In the genomic region with DNA sequence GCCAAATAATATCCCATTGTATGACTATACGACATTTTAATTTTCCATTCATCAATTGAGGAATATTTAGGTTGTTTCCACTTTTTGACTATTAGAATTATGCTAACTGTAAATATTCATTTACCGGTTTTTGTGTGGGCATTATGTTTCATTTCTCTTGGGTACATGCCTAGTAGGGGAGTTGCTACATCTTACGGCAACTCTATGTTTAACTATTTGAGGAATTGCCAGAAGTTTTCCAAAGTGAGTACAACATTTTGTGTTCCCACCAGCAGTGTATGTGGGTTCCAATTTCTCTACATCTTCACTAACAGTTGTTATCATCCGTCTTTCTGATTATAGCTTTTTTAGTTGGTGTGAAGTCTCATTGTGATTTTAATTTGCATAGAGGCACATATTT, we compare ENCODE assay signal across 10 cellular contexts. TPM values are rescaled to one million over a fixed set of nuclear protein-coding genes. Genes with fewer than 3 reads are reported as not detected.
DNase-seq lines count a peak whose midpoint lies in the region; ATAC-seq and TF ChIP-seq lines count a peak whose summit lies in the region.
"Had no signal": no experiment of that assay in that cellular context is flagged by ENCODE, and none has a peak within 500 bp of the region (broad histone marks: within the 10 kb centered on the region; RNA-seq: fewer than 3 reads in every experiment).

No MANE protein-coding gene starts in this region.

- H3K4me1 Mint-ChIP-seq in activated T-helper 2 cell treated with anti-CD3 and anti-CD28 coated beads, Interferon-gamma antibody, Interleukin-2, Interleukin-4, amounts not matched to agents 10 μg/mL and 5 μg/mL and 100 μg/mL, durations not matched to agents 14 hours and 24 hours and 36 hours (ENCODE audit: low read depth), result peaks cover 28% of the 10 kb centered on the region

- no peaks in the 10 kb centered on the region for H3K36me3 ChIP-seq in heart left ventricle
- no peaks in the 10 kb centered on the region for H3K36me3 ChIP-seq in upper lobe of right lung
- H3K36me3 ChIP-seq in right atrium auricular region, result no peaks in the 10 kb centered on the region

- intact Hi-C loops in heart left ventricle (cut with DNase I), result loop anchor here in 7 of 10 donors (5.0 to 10.0 kb wide), 4 partner anchors 34 to 1181 kb away; a partner anchor contains a TSS
- intact Hi-C loops in left ventricle myocardium superior (cut with micrococcal nuclease), result no loop called here
- intact Hi-C loops in activated T-helper 2 cell treated with anti-CD3 and anti-CD28 coated beads, Interferon-gamma antibody, Interleukin-2, Interleukin-4, amounts not matched to agents 10 μg/mL and 5 μg/mL and 100 μg/mL, durations not matched to agents 14 hours and 24 hours and 36 hours (cut with micrococcal nuclease), result loop anchor here (5.0 kb wide), 1 partner anchor 1041 kb away; a partner anchor contains a TSS
- intact Hi-C loops in upper lobe of right lung (cut with DNase I), result no loop called here

- H3K27me3 ChIP-seq in heart left ventricle, result no peaks in the 10 kb centered on the region
- no peaks in the 10 kb centered on the region for H3K27me3 ChIP-seq in upper lobe of right lung
- no peaks in the 10 kb centered on the region for H3K27me3 ChIP-seq in right atrium auricular region

- no peaks in the 10 kb centered on the region for H3K27me3 Mint-ChIP-seq in activated T-helper 2 cell treated with anti-CD3 and anti-CD28 coated beads, Interferon-gamma antibody, Interleukin-2, Interleukin-4, amounts not matched to agents 10 μg/mL and 5 μg/mL and 100 μg/mL, durations not matched to agents 14 hours and 24 hours and 36 hours (ENCODE audit: low read depth)

- DNase-seq in heart left ventricle, result no peak
- DNase-seq in left ventricle myocardium superior, result no peak
- no peak for DNase-seq in activated T-helper 2 cell treated with anti-CD3 and anti-CD28 coated beads, Interferon-gamma antibody, Interleukin-2, Interleukin-4, amounts not matched to agents 10 μg/mL and 5 μg/mL and 100 μg/mL, durations not matched to agents 14 hours and 24 hours and 36 hours (ENCODE audit: low spot score)
- peak; percentile 25 for DNase-seq in iris pigment epithelial cell (ENCODE audit: low read depth)
- DNase-seq in upper lobe of right lung, result no peak
- DNase-seq in Ammon's horn (ENCODE audit: low spot score), result no peak
- DNase-seq in DMS153 treated with DMSO at 0.1 percent for 48 hours (lab: John Stamatoyannopoulos, UW; ENCODE audit: unreplicated experiment), result no peak
- no peak for DNase-seq in right atrium auricular region (ENCODE audit: low spot score)
- DNase-seq: Karpas-422, NCI-H524 treated with DMSO at 0.1 percent for 48 hours had no signal

- H3K4me3 Mint-ChIP-seq in activated T-helper 2 cell treated with anti-CD3 and anti-CD28 coated beads, Interferon-gamma antibody, Interleukin-2, Interleukin-4, amounts not matched to agents 10 μg/mL and 5 μg/mL and 100 μg/mL, durations not matched to agents 14 hours and 24 hours and 36 hours (ENCODE audit: low read depth), result peak overlapping the region; percentile 81

- H3K4me1 ChIP-seq in heart left ventricle (peaks cover 0 to 30% (median 16%) of the 10 kb centered on the region in 12 donors), upper lobe of right lung (peaks cover 19% of the 10 kb centered on the region), right atrium auricular region (peaks cover 0 to 24% of the 10 kb centered on the region in 2 donors)

- H3K9me3 ChIP-seq in heart left ventricle, result no peaks in the 10 kb centered on the region
- no peaks in the 10 kb centered on the region for H3K9me3 ChIP-seq in upper lobe of right lung
- no peaks in the 10 kb centered on the region for H3K9me3 ChIP-seq in right atrium auricular region

- H3K36me3 Mint-ChIP-seq in activated T-helper 2 cell treated with anti-CD3 and anti-CD28 coated beads, Interferon-gamma antibody, Interleukin-2, Interleukin-4, amounts not matched to agents 10 μg/mL and 5 μg/mL and 100 μg/mL, durations not matched to agents 14 hours and 24 hours and 36 hours (ENCODE audit: low read depth), result peaks cover 38% of the 10 kb centered on the region

- TF ChIP-seq POLR2A in heart left ventricle (IDR thresholded peaks at IDR 0.05), result no peak

- peaks cover 23% of the 10 kb centered on the region for H3K9me3 Mint-ChIP-seq in activated T-helper 2 cell treated with anti-CD3 and anti-CD28 coated beads, Interferon-gamma antibody, Interleukin-2, Interleukin-4, amounts not matched to agents 10 μg/mL and 5 μg/mL and 100 μg/mL, durations not matched to agents 14 hours and 24 hours and 36 hours

- 71 to 85% (median 81%) methylated on average over 4 of the region's 4 CpGs for WGBS in heart left ventricle, 4 donors

- peak overlapping the region; percentile 44 for H3K27ac Mint-ChIP-seq in activated T-helper 2 cell treated with anti-CD3 and anti-CD28 coated beads, Interferon-gamma antibody, Interleukin-2, Interleukin-4, amounts not matched to agents 10 μg/mL and 5 μg/mL and 100 μg/mL, durations not matched to agents 14 hours and 24 hours and 36 hours

- ATAC-seq in heart left ventricle (no peak), left ventricle myocardium superior (no peak), upper lobe of right lung (no peak)

- H3K27ac ChIP-seq in heart left ventricle (no peak overlapping the region), upper lobe of right lung (no peak overlapping the region), right atrium auricular region (no peak overlapping the region)

- TF ChIP-seq CTCF in heart left ventricle (IDR thresholded peaks at IDR 0.05) (no peak), upper lobe of right lung (IDR thresholded peaks at IDR 0.05) (no peak), right atrium auricular region (IDR thresholded peaks at IDR 0.05) (no peak)

- H3K4me3 ChIP-seq in heart left ventricle (peak overlapping the region in 7 of 12 donors; percentile 77 to 97 (median 91)), upper lobe of right lung (peak overlapping the region; percentile 84), right atrium auricular region (no peak overlapping the region)

RNA-seq across cellular contexts. Expression of a gene that starts 1.6 kb away (rescaled TPM):
- 10 to 100 TPM; 26.3 to 45.6 (median 41.4) TPM for total RNA-seq in heart left ventricle
- polyA plus RNA-seq in heart left ventricle, result 10 to 100 TPM; 10.7 to 36.5 TPM
- total RNA-seq in left ventricle myocardium superior, result 32.9 TPM
- total RNA-seq in activated T-helper 2 cell treated with anti-CD3 and anti-CD28 coated beads, Interferon-gamma antibody, Interleukin-2, Interleukin-4, amounts not matched to agents 10 μg/mL and 5 μg/mL and 100 μg/mL, durations not matched to agents 14 hours and 24 hours and 36 hours, result 73.3 and 76.1 TPM in 2 replicates
- 77.5 TPM for total RNA-seq in upper lobe of right lung
- total RNA-seq in right atrium auricular region, result 10 to 100 TPM; 32.7 to 33.8 TPM

RNA-seq across cellular contexts. Expression of a gene that starts 49.0 kb away (rescaled TPM):
- 10 to 100 TPM in 4 of 9 donors, 1 to 10 TPM in 5; 4.8 to 24.2 (median 9.1) TPM for total RNA-seq in heart left ventricle
- 1 to 10 TPM; 2.9 to 4.5 TPM for polyA plus RNA-seq in heart left ventricle
- total RNA-seq in left ventricle myocardium superior, result 7.7 TPM
- total RNA-seq in activated T-helper 2 cell treated with anti-CD3 and anti-CD28 coated beads, Interferon-gamma antibody, Interleukin-2, Interleukin-4, amounts not matched to agents 10 μg/mL and 5 μg/mL and 100 μg/mL, durations not matched to agents 14 hours and 24 hours and 36 hours, result 76.1 and 79.0 TPM in 2 replicates
- total RNA-seq in upper lobe of right lung, result 17.3 TPM
- 1 to 10 TPM; 6.5 to 8.0 TPM for total RNA-seq in right atrium auricular region

RNA-seq across cellular contexts. Expression of a gene that starts 53.7 kb away (rescaled TPM):
- total RNA-seq in heart left ventricle, result 10 to 100 TPM; 13.5 to 40.0 (median 19.9) TPM
- polyA plus RNA-seq in heart left ventricle, result 10 to 100 TPM in 1 of 2 donors, 1 to 10 TPM in 1; 4.2 to 13.1 TPM
- 20.6 TPM for total RNA-seq in left ventricle myocardium superior
- total RNA-seq in activated T-helper 2 cell treated with anti-CD3 and anti-CD28 coated beads, Interferon-gamma antibody, Interleukin-2, Interleukin-4, amounts not matched to agents 10 μg/mL and 5 μg/mL and 100 μg/mL, durations not matched to agents 14 hours and 24 hours and 36 hours, result 53.8 and 56.1 TPM in 2 replicates
- 58.7 TPM for total RNA-seq in upper lobe of right lung
- total RNA-seq in right atrium auricular region, result 10 to 100 TPM; 14.1 to 16.4 TPM

Comparison
In these comparisons a context has a peak if more than half of its experiments do, and no peak if none do; other contexts are left out.
1. H3K4me3 ChIP-seq: peak in heart left ventricle (7 of 12) and upper lobe of right lung (single experiment); none in right atrium auricular region (0 of 2).
2. intact Hi-C loops: an anchor here in heart left ventricle (5.0 to 10.0 kb wide) and activated T-helper 2 cell treated with anti-CD3 and anti-CD28 coated beads, Interferon-gamma antibody, Interleukin-2, Interleukin-4, amounts not matched to agents 10 μg/mL and 5 μg/mL and 100 μg/mL, durations not matched to agents 14 hours and 24 hours and 36 hours (5.0 kb wide); none called in left ventricle myocardium superior and upper lobe of right lung.